8 cellular contexts compared by ENCODE assay signal in genomic region chr6:88983532-88983931, GRCh38. TPM values are rescaled to one million over a fixed set of nuclear protein-coding genes. Genes with fewer than 3 reads are reported as not detected.
DNase-seq lines count a peak whose midpoint lies in the region; ATAC-seq and TF ChIP-seq lines count a peak whose summit lies in the region.

No MANE protein-coding gene starts in this region.

- peak; percentile 15 to 23 for DNase-seq in NOMO-1 (lab: John Stamatoyannopoulos, UW; ENCODE audit: unreplicated experiment in 2 of 2)
- DNase-seq in NOMO-1 treated with dmso at 0.1 percent for 144 hours (lab: John Stamatoyannopoulos, UW; ENCODE audit: unreplicated experiment) = no peak
- peak; percentile 43 for DNase-seq in RKO (ENCODE audit: low spot score)
- peak; percentile 76 for DNase-seq in fibroblast of pulmonary artery (ENCODE audit: low read depth)
- DNase-seq in sciatic nerve (ENCODE audit: low spot score) = no peak
- no peak for DNase-seq in NCI-H1105 treated with DMSO at 0.1 percent for 48 hours (lab: John Stamatoyannopoulos, UW)
- DNase-seq in T-helper 9 cell = no peak

- ATAC-seq in sciatic nerve (peak; percentile 70), HG02970 (IDR thresholded peaks at IDR 0.05; ENCODE audit: low FRiP score, unreplicated experiment) (no peak)

- H3K4me3 ChIP-seq in fibroblast of pulmonary artery (replicated peaks; ENCODE audit: low read depth, low read length) = no peak overlapping the region

- intact Hi-C loops in sciatic nerve (cut with DNase I) = loop anchor here (10.0 kb wide), 2 partner anchors 261 to 381 kb away; no protein-coding TSS in a partner anchor

- peak; percentile 83 for TF ChIP-seq CTCF in fibroblast of pulmonary artery (IDR thresholded peaks at IDR 0.05; ENCODE audit: low read length, missing control alignments)

RNA-seq across cellular contexts. Expression of gene RNGTT, which starts 20.1 kb away (rescaled TPM):
- 13.2 TPM for total RNA-seq in sciatic nerve

Comparison
In these comparisons a context has a peak if more than half of its experiments do, and no peak if none do; other contexts are left out.
1. DNase-seq: peak in NOMO-1 (2 of 2), RKO (single experiment) and fibroblast of pulmonary artery (single experiment); none in NOMO-1 treated with dmso at 0.1 percent for 144 hours (single experiment), sciatic nerve (single experiment), NCI-H1105 treated with DMSO at 0.1 percent for 48 hours (single experiment) and T-helper 9 cell (single experiment).